14 cellular contexts compared by ENCODE assay signal in the genomic region with DNA sequence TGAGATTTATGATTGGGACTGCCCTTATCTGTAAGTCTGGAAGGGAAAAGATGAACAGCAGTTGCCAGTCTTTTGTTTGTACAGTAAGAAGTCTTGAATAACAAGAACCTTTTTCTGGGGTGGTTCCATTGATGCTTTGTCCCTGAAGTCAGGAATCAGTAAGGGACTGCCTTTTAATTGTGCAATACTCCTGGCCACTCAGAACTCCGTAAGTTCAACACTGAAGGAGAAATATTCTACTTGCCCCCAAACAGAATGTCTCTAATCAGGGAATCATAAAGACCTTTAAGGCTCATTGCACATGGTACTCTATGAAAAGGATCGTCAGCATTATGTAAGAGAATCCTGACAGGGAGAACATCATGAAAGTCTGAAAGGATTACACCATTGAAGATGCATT.
DNase-seq lines count a peak whose midpoint lies in the region; ATAC-seq and TF ChIP-seq lines count a peak whose summit lies in the region.
"Had no signal": no experiment of that assay in that cellular context is flagged by ENCODE, and none has a peak within 500 bp of the region (broad histone marks: within the 10 kb centered on the region; RNA-seq: fewer than 3 reads in every experiment).

No MANE protein-coding gene starts in this region.

- POLR2A ChIA-PET in HEK293 (lab: Yijun Ruan, JAX): no interaction called here

- WGBS in endodermal cell (ENCODE audit: insufficient coverage in 1 of 2, insufficient read length in 1 of 2), 2 experiments: 89 to 91% methylated on average over 1 to 2 of the region's 2 CpGs
- 80 to 100% methylated on average over 1 of the region's 2 CpGs for WGBS in mesodermal cell (ENCODE audit: insufficient coverage in 2 of 2), 2 experiments

- H3K27me3 ChIP-seq in endodermal cell (ENCODE audit: control insufficient read depth, insufficient read depth, low read length, poor library complexity, severe bottlenecking) (no peaks in the 10 kb centered on the region), gastrocnemius medialis (no peaks in the 10 kb centered on the region)
- H3K27me3 ChIP-seq: BLaER1 treated with 17β-estradiol and CSF1 and Interleukin-3, amounts not matched to agents 10 nM and 100 nM had no signal

- CTCF ChIA-PET in HEK293 (lab: Yijun Ruan, JAX): no interaction called here

- in situ Hi-C loops in gastrocnemius medialis (cut with MboI; ENCODE audit: low sequenced_read_pairs in 4 of 4): no loop called here

- ATAC-seq in GM19023 (IDR thresholded peaks at IDR 0.05; ENCODE audit: unreplicated experiment) (no peak), gastrocnemius medialis (no peak)
- ATAC-seq: HCT116 had no signal

- H3K4me1 Mint-ChIP-seq in endodermal cell (peaks cover 29% of the 10 kb centered on the region), glutamatergic neuron (ENCODE audit: low read depth, unreplicated experiment) (no peaks in the 10 kb centered on the region)

- TF ChIP-seq CTCF in HEK293 (tag by site-specific recombination; IDR thresholded peaks at IDR 0.05) (no peak), VCaP (conservative IDR thresholded peaks at IDR 0.05) (no peak), endodermal cell (conservative IDR thresholded peaks at IDR 0.05) (no peak), glutamatergic neuron (IDR thresholded peaks at IDR 0.05; ENCODE audit: partially characterized antibody, unreplicated experiment) (no peak), gastrocnemius medialis (IDR thresholded peaks at IDR 0.05 in 4 of 5, conservative IDR thresholded peaks at IDR 0.05 in 1 of 5) (no peak)

- H3K9me3 Mint-ChIP-seq in endodermal cell (no peaks in the 10 kb centered on the region), glutamatergic neuron (ENCODE audit: unreplicated experiment) (peaks cover 3% of the 10 kb centered on the region)
- H3K9me3 Mint-ChIP-seq: CD4-positive, alpha-beta T cell had no signal

- no peaks in the 10 kb centered on the region for H3K9me3 ChIP-seq in HEK293 (ENCODE audit: control insufficient read depth, insufficient read depth, low read depth, low read length)
- no peaks in the 10 kb centered on the region for H3K9me3 ChIP-seq in endodermal cell (ENCODE audit: control insufficient read depth, low read length)
- no peaks in the 10 kb centered on the region for H3K9me3 ChIP-seq in mesodermal cell (ENCODE audit: control insufficient read depth, low read length)
- H3K9me3 ChIP-seq in gastrocnemius medialis: no peaks in the 10 kb centered on the region
- H3K9me3 ChIP-seq: BLaER1 treated with 17β-estradiol and CSF1 and Interleukin-3, amounts not matched to agents 10 nM and 100 nM had no signal

- no peaks in the 10 kb centered on the region for H3K36me3 ChIP-seq in HEK293 (ENCODE audit: control insufficient read depth in 2 of 2, insufficient read depth in 1 of 2, low read length in 2 of 2)
- no peaks in the 10 kb centered on the region for H3K36me3 ChIP-seq in endodermal cell (ENCODE audit: control insufficient read depth, insufficient read depth, low read length)
- H3K36me3 ChIP-seq in mesodermal cell (ENCODE audit: control insufficient read depth, insufficient read depth, low read length): no peaks in the 10 kb centered on the region
- H3K36me3 ChIP-seq in gastrocnemius medialis: no peaks in the 10 kb centered on the region

- no peak for DNase-seq in endodermal cell
- DNase-seq in glutamatergic neuron: no peak
- no peak for DNase-seq in gastrocnemius medialis
- DNase-seq: 8988T; Calu3; CD4-positive, alpha-beta T cell; DMS 273 treated with DMSO at 0.1 percent for 48 hours; GM23248 had no signal

- H3K4me1 ChIP-seq in HEK293 (ENCODE audit: control insufficient read depth, insufficient read depth, low read length): peaks cover 14% of the 10 kb centered on the region
- H3K4me1 ChIP-seq in endodermal cell (ENCODE audit: control insufficient read depth, insufficient read depth, low read length): peaks cover 8% of the 10 kb centered on the region
- peaks cover 7% of the 10 kb centered on the region for H3K4me1 ChIP-seq in mesodermal cell (ENCODE audit: control insufficient read depth, insufficient read depth, low read length, poor library complexity, severe bottlenecking)
- H3K4me1 ChIP-seq in gastrocnemius medialis: no peaks in the 10 kb centered on the region
- H3K4me1 ChIP-seq: BLaER1 treated with 17β-estradiol and CSF1 and Interleukin-3, amounts not matched to agents 10 nM and 100 nM had no signal

- no peak overlapping the region for H3K9ac ChIP-seq in endodermal cell (ENCODE audit: extremely low read depth, low read length, poor library complexity, severe bottlenecking)
- H3K9ac ChIP-seq: BLaER1 treated with 17β-estradiol and CSF1 and Interleukin-3, amounts not matched to agents 10 nM and 100 nM; GM23248 had no signal

- H3K27ac Mint-ChIP-seq in endodermal cell: peak overlapping the region; percentile 64
- H3K27ac Mint-ChIP-seq in glutamatergic neuron (ENCODE audit: unreplicated experiment): no peak overlapping the region
- H3K27ac Mint-ChIP-seq: CD4-positive, alpha-beta T cell had no signal

- H3K27ac ChIP-seq in HEK293 (ENCODE audit: extremely low read depth, low read depth, low read length) (no peak overlapping the region), VCaP (peak overlapping the region; percentile 45; the same call in 1 of the 2 replicates), endodermal cell (ENCODE audit: low read depth, low read length) (no peak overlapping the region), mesodermal cell (ENCODE audit: low read depth, low read length, severe bottlenecking) (peak overlapping the region; percentile 48), gastrocnemius medialis (no peak overlapping the region)
- H3K27ac ChIP-seq: BLaER1 treated with 17β-estradiol and CSF1 and Interleukin-3, amounts not matched to agents 10 nM and 100 nM; GM23248 had no signal

- no peak for TF ChIP-seq POLR2A in gastrocnemius medialis (IDR thresholded peaks at IDR 0.05)

- H3K4me3 Mint-ChIP-seq in endodermal cell (no peak overlapping the region), glutamatergic neuron (ENCODE audit: unreplicated experiment) (no peak overlapping the region)
- H3K4me3 Mint-ChIP-seq: CD4-positive, alpha-beta T cell had no signal

- H3K27me3 Mint-ChIP-seq in endodermal cell (ENCODE audit: insufficient read depth) (no peaks in the 10 kb centered on the region), glutamatergic neuron (ENCODE audit: unreplicated experiment) (peaks cover 4% of the 10 kb centered on the region)
- H3K27me3 Mint-ChIP-seq: CD4-positive, alpha-beta T cell had no signal

- no peak overlapping the region for H3K4me3 ChIP-seq in HEK293 (ENCODE audit: low read depth, low read length)
- H3K4me3 ChIP-seq in endodermal cell (ENCODE audit: low read length): peak overlapping the region; percentile 16
- no peak overlapping the region for H3K4me3 ChIP-seq in mesodermal cell (ENCODE audit: extremely low read depth, insufficient read depth, low read length, poor library complexity, severe bottlenecking)
- no peak overlapping the region for H3K4me3 ChIP-seq in gastrocnemius medialis
- H3K4me3 ChIP-seq: BLaER1 treated with 17β-estradiol and CSF1 and Interleukin-3, amounts not matched to agents 10 nM and 100 nM; GM23248 had no signal

- no peaks in the 10 kb centered on the region for H3K36me3 Mint-ChIP-seq in endodermal cell (ENCODE audit: low read depth)
- H3K36me3 Mint-ChIP-seq in glutamatergic neuron (ENCODE audit: unreplicated experiment): no peaks in the 10 kb centered on the region

- intact Hi-C loops in gastrocnemius medialis (cut with DNase I; ENCODE audit: low total_unique reads): no loop called here

TF ChIP-seq in HEK293, 187 proteins besides CTCF, POLR2A, EP300 and RAD21:
- no peak for TF ChIP-seq ZNF514 (tag by site-specific recombination; IDR thresholded peaks at IDR 0.05)
- TF ChIP-seq FEZF1 (tag by site-specific recombination; IDR thresholded peaks at IDR 0.05): 0 out of 2 replicates have a peak, but pooled peaks have one; percentile 12

Comparison
In these comparisons a context has a peak if more than half of its experiments do, and no peak if none do; other contexts are left out.
1. H3K27ac ChIP-seq: peak in VCaP (single experiment) and mesodermal cell (single experiment); none in HEK293 (single experiment), endodermal cell (single experiment) and gastrocnemius medialis (0 of 4).